Comparison of ENCODE assay signal across 20 cellular contexts in the genomic region with DNA sequence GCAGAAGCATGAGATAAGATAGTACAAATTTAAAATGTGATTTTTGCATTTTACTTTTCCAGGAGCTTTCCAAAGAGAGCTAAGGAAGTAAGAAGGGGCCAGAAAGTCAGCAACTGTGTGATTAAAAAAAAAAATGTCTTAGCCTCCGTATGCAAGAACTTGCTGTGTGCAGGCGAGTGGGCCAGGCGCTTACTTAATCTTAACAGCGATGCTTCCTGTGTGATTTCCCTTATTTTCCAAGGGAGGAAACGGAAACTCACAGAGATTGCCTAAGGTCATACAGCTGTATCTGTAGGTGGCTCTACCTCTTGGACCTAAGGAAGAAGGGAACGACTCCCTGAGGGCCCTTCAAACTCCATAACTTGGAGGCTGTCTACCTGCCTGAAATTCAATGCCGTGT.
"Had no signal": no experiment of that assay in that cellular context is flagged by ENCODE, and none has a peak within 500 bp of the region (broad histone marks: within the 10 kb centered on the region; RNA-seq: fewer than 3 reads in every experiment).

No MANE protein-coding gene starts in this region.

- H3K9me3 ChIP-seq: body of pancreas, ovary, suprapubic skin had no signal

- ATAC-seq: activated CD8-positive, alpha-beta memory T cell treated with anti-CD3 and anti-CD28 coated beads, Interleukin-2, amount 10 ng/mL, durations not matched to agents 7 days and 5 days; activated naive CD4-positive, alpha-beta T cell treated with anti-CD3 and anti-CD28 coated beads, Interleukin-2, amount 50 U/mL, for 72 hours; activated T-cell treated with anti-CD3 and anti-CD28 coated beads, Interleukin-2, amount 50 U/mL, for 4 hours; body of pancreas; effector memory CD8-positive, alpha-beta T cell; stimulated activated naive CD8-positive, alpha-beta T cell treated with anti-CD3 and anti-CD28 coated beads, Interleukin-15, Interleukin-2, amounts not matched to agents 100 U/mL and 50 U/mL, for 24 hours had no signal

- H3K36me3 ChIP-seq: ovary, suprapubic skin had no signal

- H3K4me3 ChIP-seq: body of pancreas, ovary, suprapubic skin had no signal

- H3K9me3 Mint-ChIP-seq: activated naive CD4-positive, alpha-beta T cell treated with anti-CD3 and anti-CD28 coated beads, Interleukin-2, amount 50 U/mL, for 72 hours; activated T-cell treated with anti-CD3 and anti-CD28 coated beads, Interleukin-2, amount 50 U/mL, for 4 hours; central memory CD8-positive, alpha-beta T cell; effector memory CD8-positive, alpha-beta T cell; type B pancreatic cell had no signal

- DNase-seq: activated CD4-positive, CD25-positive, alpha-beta regulatory T cell; activated CD8-positive, alpha-beta memory T cell treated with anti-CD3 and anti-CD28 coated beads, Interleukin-2, amount 10 ng/mL, durations not matched to agents 7 days and 5 days; activated effector memory CD4-positive, alpha-beta T cell treated with anti-CD3 and anti-CD28 coated beads, Interleukin-2, amount 50 U/mL, for 16 hours; activated T-cell treated with anti-CD3 and anti-CD28 coated beads, Interleukin-2, amount 50 U/mL, for 4 hours; amniotic stem cell; body of pancreas; effector memory CD8-positive, alpha-beta T cell; erythroblast; hippocampal formation; mesenchymal stem cell; nephron progenitor cell; ovary; stimulated activated CD4-positive, alpha-beta T cell treated with anti-CD3 and anti-CD28 coated beads, Interleukin-4, amount 100 ng/mL, for 1 hour; stimulated activated CD8-positive, alpha-beta memory T cell treated with anti-CD3 and anti-CD28 coated beads, Interleukin-4, amount 100 ng/mL, for 48 hours; stimulated activated naive CD8-positive, alpha-beta T cell treated with anti-CD3 and anti-CD28 coated beads, Interleukin-15, Interleukin-2, amounts not matched to agents 100 U/mL and 50 U/mL, for 24 hours; T-helper 2 cell had no signal

- H3K4me3 Mint-ChIP-seq: activated CD8-positive, alpha-beta memory T cell treated with anti-CD3 and anti-CD28 coated beads, Interleukin-2, amount 10 ng/mL, durations not matched to agents 7 days and 5 days; activated T-cell treated with anti-CD3 and anti-CD28 coated beads, Interleukin-2, amount 50 U/mL, for 4 hours; central memory CD8-positive, alpha-beta T cell had no signal

- H3K27me3 Mint-ChIP-seq: activated CD8-positive, alpha-beta memory T cell treated with anti-CD3 and anti-CD28 coated beads, Interleukin-2, amount 10 ng/mL, durations not matched to agents 7 days and 5 days; central memory CD8-positive, alpha-beta T cell; effector memory CD8-positive, alpha-beta T cell had no signal

- H3K27ac Mint-ChIP-seq: activated CD8-positive, alpha-beta memory T cell treated with anti-CD3 and anti-CD28 coated beads, Interleukin-2, amount 10 ng/mL, durations not matched to agents 7 days and 5 days; activated naive CD4-positive, alpha-beta T cell treated with anti-CD3 and anti-CD28 coated beads, Interleukin-2, amount 50 U/mL, for 72 hours; nephron progenitor cell had no signal

- H3K27me3 ChIP-seq: body of pancreas, ovary had no signal

- H3K27ac ChIP-seq: body of pancreas, ovary, suprapubic skin had no signal
